Comparison of ENCODE assay signal across 23 cellular contexts in genomic region chr20:24739751-24740150, GRCh38.
A peak's percentile ranks its signal among the peaks of the same experiment; 100 is the strongest.
DNase-seq lines count a peak whose midpoint lies in the region; ATAC-seq and TF ChIP-seq lines count a peak whose summit lies in the region.
"Had no signal": no experiment of that assay in that cellular context is flagged by ENCODE, and none has a peak within 500 bp of the region (broad histone marks: within the 10 kb centered on the region; RNA-seq: fewer than 3 reads in every experiment).

No MANE protein-coding gene starts in this region.

- H3K36me3 Mint-ChIP-seq in activated T-cell treated with anti-CD3 and anti-CD28 coated beads, Interleukin-2, amount 50 U/mL, for 4 hours (ENCODE audit: insufficient read depth), result no peaks in the 10 kb centered on the region
- no peaks in the 10 kb centered on the region for H3K36me3 Mint-ChIP-seq in HFFc6 (ENCODE audit: low read depth)
- H3K36me3 Mint-ChIP-seq in activated T-helper 17 cell treated with anti-CD3 and anti-CD28 coated beads, Interleukin-2, amount 50 U/mL, for 72 hours (ENCODE audit: low read depth), result no peaks in the 10 kb centered on the region
- H3K36me3 Mint-ChIP-seq: WTC11 had no signal

- peaks cover 18% of the 10 kb centered on the region for H3K4me1 Mint-ChIP-seq in activated T-cell treated with anti-CD3 and anti-CD28 coated beads, Interleukin-2, amount 50 U/mL, for 4 hours (ENCODE audit: low read depth)
- H3K4me1 Mint-ChIP-seq in HFFc6 (ENCODE audit: low read depth), result peaks cover 9% of the 10 kb centered on the region; the same call in 1 of the 2 replicates
- H3K4me1 Mint-ChIP-seq in activated T-helper 17 cell treated with anti-CD3 and anti-CD28 coated beads, Interleukin-2, amount 50 U/mL, for 72 hours, result peaks cover 6% of the 10 kb centered on the region

- DNase-seq in activated T-cell treated with anti-CD3 and anti-CD28 coated beads, Interleukin-2, amount 50 U/mL, for 4 hours, result no peak
- DNase-seq in activated T-cell treated with anti-CD3 and anti-CD28 coated beads for 4 hours, result no peak
- DNase-seq in HFFc6, result no peak
- peak; percentile 73 for DNase-seq in renal cortical epithelial cell (ENCODE audit: low read depth)
- DNase-seq in HPDE6-E6E7 (ENCODE audit: extremely low spot score), result no peak
- no peak for DNase-seq in amniotic stem cell (lab: John Stamatoyannopoulos, UW)
- DNase-seq: aorta; caudate nucleus; dermis blood vessel endothelial cell; left cardiac atrium; mesendoderm; NCI-H1105; NCI-H2029 treated with DMSO at 0.1 percent for 48 hours; NCI-H345; PC-9; retina; SHP77 treated with DMSO at 0.1 percent for 48 hours; stimulated activated CD4-positive, alpha-beta T cell treated with anti-CD3 and anti-CD28 coated beads, Interleukin-2, amount 100 ng/mL, for 48 hours; stomach; transverse colon had no signal

- TF ChIP-seq CTCF in HFFc6 (IDR thresholded peaks at IDR 0.05), result no peak

- peak overlapping the region; percentile 58 for H3K4me3 Mint-ChIP-seq in activated T-cell treated with anti-CD3 and anti-CD28 coated beads, Interleukin-2, amount 50 U/mL, for 4 hours
- H3K4me3 Mint-ChIP-seq in HFFc6, result peak overlapping the region; percentile 14; the same call in 1 of the 2 replicates
- H3K4me3 Mint-ChIP-seq in activated T-helper 17 cell treated with anti-CD3 and anti-CD28 coated beads, Interleukin-2, amount 50 U/mL, for 72 hours, result peak overlapping the region; percentile 50
- H3K4me3 Mint-ChIP-seq: WTC11 had no signal

- no peaks in the 10 kb centered on the region for H3K27me3 Mint-ChIP-seq in activated T-cell treated with anti-CD3 and anti-CD28 coated beads, Interleukin-2, amount 50 U/mL, for 4 hours (ENCODE audit: low read depth)
- peaks cover 18% of the 10 kb centered on the region for H3K27me3 Mint-ChIP-seq in HFFc6 (ENCODE audit: insufficient read depth)
- H3K27me3 Mint-ChIP-seq in activated T-helper 17 cell treated with anti-CD3 and anti-CD28 coated beads, Interleukin-2, amount 50 U/mL, for 72 hours, result no peaks in the 10 kb centered on the region

- ATAC-seq in activated T-cell treated with anti-CD3 and anti-CD28 coated beads, Interleukin-2, amount 50 U/mL, for 4 hours, result no peak
- no peak for ATAC-seq in activated T-helper 17 cell treated with anti-CD3 and anti-CD28 coated beads, Interleukin-2, amount 50 U/mL, for 72 hours (replicated peaks)
- no peak for ATAC-seq in GM21723 (IDR thresholded peaks at IDR 0.05; ENCODE audit: unreplicated experiment)
- ATAC-seq: left cardiac atrium, WTC11 had no signal

- no peak overlapping the region for H3K27ac Mint-ChIP-seq in HFFc6
- no peak overlapping the region for H3K27ac Mint-ChIP-seq in activated T-helper 17 cell treated with anti-CD3 and anti-CD28 coated beads, Interleukin-2, amount 50 U/mL, for 72 hours
- H3K27ac Mint-ChIP-seq: WTC11 had no signal

- H3K9me3 Mint-ChIP-seq in activated T-cell treated with anti-CD3 and anti-CD28 coated beads, Interleukin-2, amount 50 U/mL, for 4 hours, result no peaks in the 10 kb centered on the region
- H3K9me3 Mint-ChIP-seq in HFFc6, result no peaks in the 10 kb centered on the region
- no peaks in the 10 kb centered on the region for H3K9me3 Mint-ChIP-seq in activated T-helper 17 cell treated with anti-CD3 and anti-CD28 coated beads, Interleukin-2, amount 50 U/mL, for 72 hours
- H3K9me3 Mint-ChIP-seq: WTC11 had no signal
